8 cellular contexts compared by ENCODE assay signal in the genomic region with DNA sequence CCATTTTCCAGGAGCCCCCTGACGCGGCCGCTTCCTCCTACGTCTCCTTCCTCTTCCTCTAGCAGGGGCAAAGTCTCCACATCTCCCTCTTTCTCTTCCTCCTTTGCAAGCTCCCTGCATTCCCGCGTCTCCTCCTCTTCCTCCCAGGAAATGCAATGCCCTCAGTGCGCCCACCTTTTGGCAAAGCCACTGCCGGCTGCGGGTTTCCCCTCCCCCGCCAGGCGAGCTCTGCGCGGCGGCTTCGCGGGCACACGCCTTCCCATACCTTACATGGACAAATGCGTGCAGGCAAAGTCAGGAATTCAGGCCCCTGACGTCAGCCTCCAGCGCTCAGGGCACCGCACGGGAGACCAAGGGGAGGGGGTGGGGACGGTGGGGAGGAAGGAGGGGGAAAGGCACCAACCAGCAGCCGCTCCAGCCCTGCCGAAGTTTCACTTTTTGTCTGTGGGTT. TPM values are rescaled to one million over a fixed set of nuclear protein-coding genes. Genes with fewer than 3 reads are reported as not detected.
DNase-seq lines count a peak whose midpoint lies in the region; ATAC-seq and TF ChIP-seq lines count a peak whose summit lies in the region.

No MANE protein-coding gene starts in this region.

- H3K36me3 ChIP-seq in BE2C (no peaks in the 10 kb centered on the region), heart left ventricle (no peaks in the 10 kb centered on the region), ovary (no peaks in the 10 kb centered on the region)

- intact Hi-C loops in heart left ventricle (cut with DNase I) (loop anchor here (2.0 to 10.0 kb wide), 13 partner anchors 91 to 801 kb away; a partner anchor contains a TSS), ovary (cut with DNase I) (loop anchor here in 2 of 4 donors (5.0 to 10.0 kb wide), 6 partner anchors 61 to 411 kb away; a partner anchor contains a TSS)

- POLR2A ChIA-PET in RWPE1 (lab: Yijun Ruan, JAX; ENCODE audit: low non-redundant PET), result interaction anchor here (0.6 kb wide), 1 partner anchor 148 kb away, joined by 3 read pairs; no protein-coding TSS in a partner anchor

- H3K4me1 ChIP-seq in BE2C, result peaks cover 6% of the 10 kb centered on the region; the same call in 1 of the 2 replicates
- H3K4me1 ChIP-seq in heart left ventricle, result peaks cover 0 to 56% (median 39%) of the 10 kb centered on the region in 12 donors
- H3K4me1 ChIP-seq in ovary (ENCODE audit: insufficient read depth), result peaks cover 9% of the 10 kb centered on the region

- H3K27ac ChIP-seq in RWPE1 (peak overlapping the region; percentile 91), angular gyrus (ENCODE audit: low read depth, low read length) (peak overlapping the region; percentile 68), heart left ventricle (peak overlapping the region; percentile 90 to 99 (median 97)), ovary (peak overlapping the region; percentile 81 to 91)

- TF ChIP-seq CTCF in BE2C (IDR thresholded peaks at IDR 0.05; ENCODE audit: low read depth, low read length) (no peak), RWPE1 (conservative IDR thresholded peaks at IDR 0.05; ENCODE audit: low read depth) (no peak), heart left ventricle (IDR thresholded peaks at IDR 0.05) (no peak), ovary (IDR thresholded peaks at IDR 0.05) (peak in 1 of 3 donors; percentile 23)

- TF ChIP-seq EP300 in ovary (IDR thresholded peaks at IDR 0.05), result peak; percentile 45

- peak overlapping the region; percentile 55 for H3K4me3 ChIP-seq in BE2C (ENCODE audit: low read depth, low read length)
- H3K4me3 ChIP-seq in heart left ventricle, result peak overlapping the region; percentile 68 to 94 (median 86)
- H3K4me3 ChIP-seq in ovary, result peak overlapping the region; percentile 70

- H3K9me3 ChIP-seq in BE2C (no peaks in the 10 kb centered on the region; the same call in 1 of the 2 replicates), heart left ventricle (no peaks in the 10 kb centered on the region), ovary (no peaks in the 10 kb centered on the region)

- 0 to 1% (median 1%) methylated on average over 21 to 25 of the region's 25 CpGs for WGBS in heart left ventricle, 4 donors
- 0 to 1% (median 1%) methylated on average over 24 to 25 of the region's 25 CpGs for WGBS in ovary, 3 donors

- CTCF ChIA-PET in RWPE1 (lab: Yijun Ruan, JAX), result interaction anchor here (0.7 to 0.9 kb wide), 3 partner anchors 405 to 412 kb away, joined by 4 to 6 read pairs (median 6); no protein-coding TSS in a partner anchor

- DNase-seq in BE2C (peak; percentile 65), HuH-7.5 (ENCODE audit: low spot score) (peak; percentile 84), RWPE1 (ENCODE audit: low spot score) (peak; percentile 95), heart left ventricle (peak; percentile 85 to 88 (median 87)), ovary (peak; percentile 84 to 89 (median 86))

- ATAC-seq in GM19372 (IDR thresholded peaks at IDR 0.05; ENCODE audit: low read depth, unreplicated experiment), result peak; percentile 18
- peak; percentile 63 to 86 (median 82) for ATAC-seq in heart left ventricle
- ATAC-seq in HG03135 (IDR thresholded peaks at IDR 0.05; ENCODE audit: unreplicated experiment), result no peak

- TF ChIP-seq POLR2A in heart left ventricle (IDR thresholded peaks at IDR 0.05) (peak in 1 of 2 donors; percentile 12), ovary (IDR thresholded peaks at IDR 0.05) (no peak)

- H3K27me3 ChIP-seq in BE2C (peaks cover 21% of the 10 kb centered on the region), heart left ventricle (no peaks in the 10 kb centered on the region), ovary (no peaks in the 10 kb centered on the region)

RNA-seq across cellular contexts. Expression of a gene that starts 0.4 kb away (rescaled TPM):
- 1.4 TPM for polyA plus RNA-seq in BE2C (2012; ENCODE audit: insufficient read depth, insufficient read length, low read depth)
- total RNA-seq in heart left ventricle (100 to 1,000 TPM in 6 of 9 donors, 10 to 100 TPM in 3; 76.6 to 178 (median 111) TPM), ovary (100 to 1,000 TPM in 5 of 7 donors, 10 to 100 TPM in 2; 80.6 to 280 (median 165) TPM)
- polyA plus RNA-seq in heart left ventricle (10 to 100 TPM in 1 of 2 donors, 1 to 10 TPM in 1; 9.2 to 20.5 TPM), ovary (10 to 100 TPM; 15.9 to 52.7 TPM)
